8 cellular contexts compared by ENCODE assay signal in genomic region chr15:82045892-82046667, GRCh38.
DNase-seq lines count a peak whose midpoint lies in the region; ATAC-seq and TF ChIP-seq lines count a peak whose summit lies in the region.

TSS of gene MEX3B (minus strand) at chr15:82046018. CDS start at chr15:82045705, 313 bp downstream.

- DNase-seq in AG10803 (ENCODE audit: low read depth) = peak; percentile 97
- peak; percentile 84 for DNase-seq in GM19240 (ENCODE audit: insufficient read length, low spot score)
- DNase-seq in NCI-H510A (lab: John Stamatoyannopoulos, UW) = peak; percentile 89
- DNase-seq in activated CD4-positive, alpha-beta T cell treated with anti-CD3 and anti-CD28 coated beads for 4 hours = peak; percentile 89 to 91
- DNase-seq in choroid plexus epithelial cell (ENCODE audit: low read depth) = peak; percentile 99
- peak; percentile 95 for DNase-seq in kidney tubule cell (ENCODE audit: low spot score)
- peak; percentile 88 to 90 for DNase-seq in stimulated activated CD4-positive, alpha-beta T cell treated with anti-CD3 and anti-CD28 coated beads, Interleukin-15, amount 100 ng/mL, for 48 hours (ENCODE audit: low read depth in 2 of 2)

- H3K4me3 ChIP-seq in AG10803 (ENCODE audit: low read length) = peak within 1 kb of the TSS; percentile 82
- H3K4me3 ChIP-seq in choroid plexus epithelial cell (ENCODE audit: low read depth, low read length) = peak within 1 kb of the TSS; percentile 75

- TF ChIP-seq CTCF in AG10803 (conservative IDR thresholded peaks at IDR 0.05; ENCODE audit: low read length) (no peak), choroid plexus epithelial cell (conservative IDR thresholded peaks at IDR 0.05; ENCODE audit: low read depth, low read length) (no peak)

- peak; percentile 71 for ATAC-seq in HG03442 (IDR thresholded peaks at IDR 0.05; ENCODE audit: unreplicated experiment)

Comparison
In these comparisons a context has a peak if more than half of its experiments do, and no peak if none do; other contexts are left out.
1. Peak in every context shown above with its lines: DNase-seq, ATAC-seq and H3K4me3 ChIP-seq.